24 cellular contexts compared by ENCODE assay signal in the genomic region with DNA sequence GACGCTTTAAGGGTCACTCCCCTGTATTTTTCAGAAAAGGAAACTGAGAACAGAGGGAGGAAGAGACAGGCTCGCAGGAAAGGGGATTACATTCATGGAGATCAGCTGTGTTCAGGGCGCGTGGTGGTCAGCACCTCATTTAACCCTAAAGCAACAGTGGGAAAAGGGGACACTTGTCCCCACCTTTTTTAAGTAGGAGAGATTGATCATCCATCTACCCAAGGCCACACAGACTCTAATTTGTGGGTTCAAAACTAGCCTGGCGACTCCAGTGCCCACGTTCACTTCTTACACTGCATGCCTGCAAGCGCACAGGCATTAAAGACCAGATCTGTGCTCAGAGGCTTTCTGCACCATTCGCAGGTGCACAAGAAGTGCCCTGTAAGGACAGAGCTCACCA.
DNase-seq lines count a peak whose midpoint lies in the region; ATAC-seq and TF ChIP-seq lines count a peak whose summit lies in the region.
"Had no signal": no experiment of that assay in that cellular context is flagged by ENCODE, and none has a peak within 500 bp of the region (broad histone marks: within the 10 kb centered on the region; RNA-seq: fewer than 3 reads in every experiment).

No MANE protein-coding gene starts in this region.

- no peaks in the 10 kb centered on the region for H3K27me3 Mint-ChIP-seq in memory B cell
- peaks cover 6% of the 10 kb centered on the region for H3K27me3 Mint-ChIP-seq in activated naive CD4-positive, alpha-beta T cell treated with anti-CD3 and anti-CD28 coated beads, Interleukin-2, amount 10 ng/mL, durations not matched to agents 7 days and 5 days
- H3K27me3 Mint-ChIP-seq: CD4-positive, alpha-beta memory T cell; CD4-positive, CD25-positive, alpha-beta regulatory T cell; CD8-positive, alpha-beta memory T cell had no signal

- H3K4me1 Mint-ChIP-seq in memory B cell, result peaks cover 2% of the 10 kb centered on the region
- no peaks in the 10 kb centered on the region for H3K4me1 Mint-ChIP-seq in activated naive CD4-positive, alpha-beta T cell treated with anti-CD3 and anti-CD28 coated beads, Interleukin-2, amount 10 ng/mL, durations not matched to agents 7 days and 5 days
- H3K4me1 Mint-ChIP-seq: CD14-positive monocyte; CD4-positive, alpha-beta memory T cell; CD4-positive, CD25-positive, alpha-beta regulatory T cell; CD8-positive, alpha-beta memory T cell had no signal

- H3K27me3 ChIP-seq in sigmoid colon, result no peaks in the 10 kb centered on the region
- H3K27me3 ChIP-seq in upper lobe of right lung, result no peaks in the 10 kb centered on the region
- H3K27me3 ChIP-seq: BE2C, BLaER1 had no signal

- no peak for DNase-seq in memory B cell (ENCODE audit: low spot score in 2 of 2)
- DNase-seq in sigmoid colon, result peak; percentile 33
- DNase-seq in upper lobe of right lung, result peak; percentile 28
- no peak for DNase-seq in UCSD-AML1 (lab: John Stamatoyannopoulos, UW; ENCODE audit: unreplicated experiment)
- DNase-seq in activated naive CD4-positive, alpha-beta T cell treated with anti-CD3 and anti-CD28 coated beads, Interleukin-2, amount 10 ng/mL, durations not matched to agents 7 days and 5 days, result no peak
- DNase-seq: 8988T; ACHN; BE2C; C1 segment of cervical spinal cord; CD4-positive, alpha-beta memory T cell; CD4-positive, CD25-positive, alpha-beta regulatory T cell; CD8-positive, alpha-beta memory T cell; COR-L47; DMS 273 treated with DMSO at 0.1 percent for 48 hours; DMS153; DMS53; DMS79; DND-41; EL; GDM1 had no signal

- H3K27ac ChIP-seq in sigmoid colon (no peak overlapping the region), upper lobe of right lung (no peak overlapping the region)
- H3K27ac ChIP-seq: BLaER1 had no signal

- H3K36me3 Mint-ChIP-seq in memory B cell, result peaks cover 45% of the 10 kb centered on the region
- no peaks in the 10 kb centered on the region for H3K36me3 Mint-ChIP-seq in activated naive CD4-positive, alpha-beta T cell treated with anti-CD3 and anti-CD28 coated beads, Interleukin-2, amount 10 ng/mL, durations not matched to agents 7 days and 5 days
- H3K36me3 Mint-ChIP-seq: CD4-positive, alpha-beta memory T cell had no signal

- no peaks in the 10 kb centered on the region for H3K9me3 Mint-ChIP-seq in memory B cell
- no peaks in the 10 kb centered on the region for H3K9me3 Mint-ChIP-seq in activated naive CD4-positive, alpha-beta T cell treated with anti-CD3 and anti-CD28 coated beads, Interleukin-2, amount 10 ng/mL, durations not matched to agents 7 days and 5 days
- H3K9me3 Mint-ChIP-seq: CD14-positive monocyte; CD4-positive, alpha-beta memory T cell; CD4-positive, CD25-positive, alpha-beta regulatory T cell had no signal

- ATAC-seq in memory B cell (ENCODE audit: low read depth) (no peak), upper lobe of right lung (no peak), HG02571 (IDR thresholded peaks at IDR 0.05; ENCODE audit: unreplicated experiment) (no peak)
- ATAC-seq: GM12878 had no signal

- no peak for TF ChIP-seq CTCF in sigmoid colon (IDR thresholded peaks at IDR 0.05)
- no peak for TF ChIP-seq CTCF in upper lobe of right lung (IDR thresholded peaks at IDR 0.05)

- H3K9me3 ChIP-seq in sigmoid colon, result no peaks in the 10 kb centered on the region
- no peaks in the 10 kb centered on the region for H3K9me3 ChIP-seq in upper lobe of right lung
- H3K9me3 ChIP-seq: BE2C, BLaER1 had no signal

- 92% methylated on average over 8 of the region's 8 CpGs for WGBS in sigmoid colon, 2 donors

- H3K4me3 Mint-ChIP-seq in memory B cell, result no peak overlapping the region
- no peak overlapping the region for H3K4me3 Mint-ChIP-seq in activated naive CD4-positive, alpha-beta T cell treated with anti-CD3 and anti-CD28 coated beads, Interleukin-2, amount 10 ng/mL, durations not matched to agents 7 days and 5 days
- H3K4me3 Mint-ChIP-seq: CD14-positive monocyte; CD4-positive, alpha-beta memory T cell; CD4-positive, CD25-positive, alpha-beta regulatory T cell; CD8-positive, alpha-beta memory T cell had no signal

- intact Hi-C loops in sigmoid colon (cut with DNase I), result no loop called here
- intact Hi-C loops in upper lobe of right lung (cut with DNase I), result no loop called here

- CTCF ChIA-PET in activated naive CD4-positive, alpha-beta T cell treated with anti-CD3 and anti-CD28 coated beads, Interleukin-2, amount 10 ng/mL, durations not matched to agents 7 days and 5 days (lab: Charles Lee), result no interaction called here

- TF ChIP-seq POLR2A in sigmoid colon (IDR thresholded peaks at IDR 0.05), result no peak

- H3K27ac Mint-ChIP-seq in memory B cell, result peak overlapping the region; percentile 20
- no peak overlapping the region for H3K27ac Mint-ChIP-seq in activated naive CD4-positive, alpha-beta T cell treated with anti-CD3 and anti-CD28 coated beads, Interleukin-2, amount 10 ng/mL, durations not matched to agents 7 days and 5 days
- H3K27ac Mint-ChIP-seq: CD8-positive, alpha-beta memory T cell had no signal

- peaks cover 0 to 6% (median 2%) of the 10 kb centered on the region in 4 donors for H3K36me3 ChIP-seq in sigmoid colon
- no peaks in the 10 kb centered on the region for H3K36me3 ChIP-seq in upper lobe of right lung
- H3K36me3 ChIP-seq: BE2C, BLaER1 had no signal

- peaks cover 0 to 7% (median 6%) of the 10 kb centered on the region in 4 donors for H3K4me1 ChIP-seq in sigmoid colon
- H3K4me1 ChIP-seq in upper lobe of right lung, result no peaks in the 10 kb centered on the region

- no peak overlapping the region for H3K4me3 ChIP-seq in sigmoid colon
- H3K4me3 ChIP-seq in upper lobe of right lung, result no peak overlapping the region
- H3K4me3 ChIP-seq: BLaER1, GM12878 had no signal

- TF ChIP-seq EP300 in sigmoid colon (IDR thresholded peaks at IDR 0.05), result no peak

Comparison
In these comparisons a context has a peak if more than half of its experiments do, and no peak if none do; other contexts are left out.
1. DNase-seq: peak in sigmoid colon (single experiment) and upper lobe of right lung (single experiment); none in memory B cell (0 of 2), UCSD-AML1 (single experiment) and activated naive CD4-positive, alpha-beta T cell treated with anti-CD3 and anti-CD28 coated beads, Interleukin-2, amount 10 ng/mL, durations not matched to agents 7 days and 5 days (single experiment).